9 cellular contexts compared by ENCODE assay signal in genomic region chr6:146898888-146899227, GRCh38.
"Had no signal": no experiment of that assay in that cellular context is flagged by ENCODE, and none has a peak within 500 bp of the region (broad histone marks: within the 10 kb centered on the region; RNA-seq: fewer than 3 reads in every experiment).

No MANE protein-coding gene starts in this region.

- H2AFZ ChIP-seq: GM23338 had no signal

- H3K4me2 ChIP-seq: GM23338, KMS-11 had no signal

- FAIRE-seq: H1, H54, HepG2 had no signal

- H3K4me3 ChIP-seq: GM23338 had no signal

- ATAC-seq: GM23338, HepG2 had no signal

- DNase-seq: H9, HCEC 1CT, KBM-7 had no signal

- H3K27ac ChIP-seq: HL-60, KMS-11 had no signal

- H3K9ac ChIP-seq: KMS-11 had no signal
